1 cellular context compared by ENCODE assay signal in the genomic region with DNA sequence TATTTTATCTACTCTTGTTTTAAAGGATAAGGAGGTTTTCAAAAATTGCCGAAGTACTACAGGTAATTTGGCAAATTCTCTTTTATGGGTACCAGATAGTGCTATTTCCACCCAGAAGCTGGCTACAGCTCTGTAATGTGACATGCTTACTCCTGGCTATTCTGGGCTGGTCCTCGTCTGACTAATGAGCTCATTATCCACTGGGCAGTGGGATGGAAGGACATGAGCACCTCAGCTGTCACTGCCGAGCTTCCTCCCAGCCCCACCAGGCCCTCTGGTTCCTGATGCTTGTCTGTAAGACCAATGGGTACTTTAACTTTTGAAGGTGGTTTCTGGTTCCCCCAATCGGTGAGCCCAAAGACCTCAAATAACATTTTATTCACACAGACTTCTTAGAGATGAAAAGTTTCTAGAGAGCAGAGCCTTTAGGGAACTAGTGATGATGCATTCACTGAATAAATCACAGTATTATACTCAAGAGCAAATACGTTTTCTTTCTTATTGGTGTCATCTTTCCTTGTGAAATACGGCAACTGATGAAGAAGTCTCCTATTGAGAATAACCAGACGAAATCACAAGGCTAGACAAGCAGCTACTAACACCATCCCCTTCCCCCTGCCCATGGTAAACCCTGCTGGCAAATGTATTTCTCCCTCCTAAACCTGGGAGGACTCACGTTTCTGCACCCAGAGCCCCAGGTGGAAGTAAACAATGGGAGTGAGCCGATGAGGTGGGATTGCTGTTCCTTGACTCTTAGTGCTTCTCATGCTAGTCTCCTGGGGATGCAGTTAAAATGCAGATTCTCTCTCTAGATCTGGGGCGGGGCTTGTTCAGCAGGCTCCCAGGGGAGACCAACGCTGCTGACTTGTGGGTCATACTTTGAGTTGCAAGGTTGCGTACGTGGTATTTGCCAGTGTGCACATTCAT.
TF ChIP-seq lines count a peak whose summit lies in the region.

No MANE protein-coding gene starts in this region.

TF ChIP-seq in HEK293, 187 proteins besides CTCF, POLR2A, EP300 and RAD21 (continued from another document):
- TF ChIP-seq ZBTB10 (tag by site-specific recombination; IDR thresholded peaks at IDR 0.05): no peak
- TF ChIP-seq ZNF707 (tag by site-specific recombination; IDR thresholded peaks at IDR 0.05): no peak
- TF ChIP-seq ZNF10 (tag by site-specific recombination; IDR thresholded peaks at IDR 0.05): peak; percentile 57; the same call in 1 of the 2 replicates
